ENCODE assay signal across 1 cellular context in the genomic region with DNA sequence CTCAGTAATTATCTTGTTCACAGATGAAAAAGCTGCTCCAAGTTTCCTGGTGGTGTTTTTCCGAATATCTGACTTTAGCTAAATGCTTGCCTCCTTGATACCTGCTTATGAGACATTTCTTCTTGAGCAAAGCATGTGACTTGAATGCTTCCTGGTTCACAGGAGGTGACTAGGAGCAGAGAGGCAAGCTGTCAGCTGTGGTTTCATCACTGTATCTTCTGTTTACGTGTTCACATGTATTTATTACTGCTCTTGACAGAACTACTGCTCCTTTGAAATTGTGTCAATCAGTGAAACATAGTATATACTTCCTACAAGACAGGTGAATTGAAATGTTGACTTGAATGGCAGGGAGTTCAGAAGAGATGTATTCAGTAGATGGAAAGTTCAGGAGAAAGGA.
TF ChIP-seq lines count a peak whose summit lies in the region.

No MANE protein-coding gene starts in this region.

TF ChIP-seq in HepG2, 621 proteins besides CTCF, POLR2A, EP300 and RAD21:
- no peak for TF ChIP-seq ZBTB42 (CRISPR knock-in tag; IDR thresholded peaks at IDR 0.05)
- no peak for TF ChIP-seq THAP11 (CRISPR knock-in tag; IDR thresholded peaks at IDR 0.05)
- peak; percentile 44; the same call in 1 of the 2 replicates for TF ChIP-seq THRA (CRISPR knock-in tag; IDR thresholded peaks at IDR 0.05; ENCODE audit: borderline replicate concordance)
